Comparison of ENCODE assay signal across 17 cellular contexts in genomic region chr22:40413873-40414272, GRCh38. TPM values are rescaled to one million over a fixed set of nuclear protein-coding genes. Genes with fewer than 3 reads are reported as not detected.
DNase-seq lines count a peak whose midpoint lies in the region; ATAC-seq and TF ChIP-seq lines count a peak whose summit lies in the region.
"Had no signal": no experiment of that assay in that cellular context is flagged by ENCODE, and none has a peak within 500 bp of the region (broad histone marks: within the 10 kb centered on the region; RNA-seq: fewer than 3 reads in every experiment).

No MANE protein-coding gene starts in this region.

- no peak overlapping the region for H3K56ac ChIP-seq in H9 (ENCODE audit: insufficient read length, low read depth, low read length)

- H3K27ac ChIP-seq in BLaER1 treated with 17β-estradiol and CSF1 and Interleukin-3, amounts not matched to agents 10 nM and 100 nM = peak overlapping the region in 9 of 11 experiments; percentile 47 to 83 (median 76); a peak in 18 of 22 replicates
- H3K27ac ChIP-seq in H9 (ENCODE audit: insufficient read length, low read depth, low read length) = no peak overlapping the region
- H3K27ac ChIP-seq: left ventricle myocardium inferior, right lobe of liver had no signal

- no peak overlapping the region for H4K8ac ChIP-seq in H9 (replicated peaks; ENCODE audit: insufficient read length, low read depth, low read length)

- peaks cover 64 to 99% (median 87%) of the 10 kb centered on the region in 10 experiments for H3K4me1 ChIP-seq in BLaER1 treated with 17β-estradiol and CSF1 and Interleukin-3, amounts not matched to agents 10 nM and 100 nM
- no peaks in the 10 kb centered on the region for H3K4me1 ChIP-seq in H9 (ENCODE audit: insufficient read depth, low read length)

- H2BK5ac ChIP-seq in H9 (ENCODE audit: insufficient read length, low read length) = no peak overlapping the region

- 0 out of 4 replicates have a peak, but pooled peaks cover 0 to 2% of the 10 kb centered on the region in 2 experiments for H3K4me1 Mint-ChIP-seq in H9
- peaks cover 35% of the 10 kb centered on the region for H3K4me1 Mint-ChIP-seq in activated naive CD8-positive, alpha-beta T cell treated with anti-CD3 and anti-CD28 coated beads, Interleukin-2, amount 50 U/mL, for 24 hours
- peaks cover 15% of the 10 kb centered on the region for H3K4me1 Mint-ChIP-seq in nephron progenitor cell
- H3K4me1 Mint-ChIP-seq: neural crest cell had no signal

- H3K27ac Mint-ChIP-seq in H9 = peak overlapping the region in 2 of 3 experiments; percentile 29 to 69; a peak in 3 of 7 replicates
- peak overlapping the region; percentile 84 for H3K27ac Mint-ChIP-seq in activated naive CD8-positive, alpha-beta T cell treated with anti-CD3 and anti-CD28 coated beads, Interleukin-2, amount 50 U/mL, for 24 hours
- H3K27ac Mint-ChIP-seq in nephron progenitor cell = peak overlapping the region; percentile 29

- no peak overlapping the region for H2AFZ ChIP-seq in H9 (ENCODE audit: low read length)

- no peaks in the 10 kb centered on the region for H3K79me1 ChIP-seq in H9 (ENCODE audit: insufficient read depth, low read depth, low read length, poor library complexity, severe bottlenecking)

- no peaks in the 10 kb centered on the region; the same call in 1 of the 2 replicates for H3K27me3 Mint-ChIP-seq in H9 (ENCODE audit: low read depth)
- no peaks in the 10 kb centered on the region for H3K27me3 Mint-ChIP-seq in activated naive CD8-positive, alpha-beta T cell treated with anti-CD3 and anti-CD28 coated beads, Interleukin-2, amount 50 U/mL, for 24 hours
- H3K27me3 Mint-ChIP-seq in nephron progenitor cell (ENCODE audit: low read depth, poor library complexity) = no peaks in the 10 kb centered on the region

- no peak overlapping the region for H3K14ac ChIP-seq in H9 (ENCODE audit: insufficient read depth, low read length)

- H2AK5ac ChIP-seq in H9 (ENCODE audit: insufficient read length, low read length) = no peak overlapping the region

- no CpG with 5 or more reads among the region's 13 CpGs for WGBS in H9 (ENCODE audit: extremely low coverage, insufficient read length, low lambda C conversion rate)

- peaks cover 12 to 76% (median 35%) of the 10 kb centered on the region in 11 experiments; a peak in 19 of 22 replicates for H4K20me1 ChIP-seq in BLaER1 treated with 17β-estradiol and CSF1 and Interleukin-3, amounts not matched to agents 10 nM and 100 nM
- no peaks in the 10 kb centered on the region for H4K20me1 ChIP-seq in H9 (ENCODE audit: control insufficient read depth, insufficient read depth, insufficient read length)

- H3K23me2 ChIP-seq in H9 (ENCODE audit: insufficient read length, low read depth, low read length, poor library complexity, severe bottlenecking) = no peaks in the 10 kb centered on the region

- no peak overlapping the region for H3K4ac ChIP-seq in H9 (ENCODE audit: low read depth, low read length)

- DNase-seq in H9 (no peak), nephron progenitor cell (no peak), amygdala (lab: John Stamatoyannopoulos, UW) (no peak), middle frontal gyrus (ENCODE audit: extremely low spot score, low spot score) (no peak), NCI-H187 treated with DMSO at 0.1 percent for 48 hours (lab: John Stamatoyannopoulos, UW) (no peak), nucleus accumbens (lab: John Stamatoyannopoulos, UW) (no peak)
- DNase-seq in activated naive CD8-positive, alpha-beta T cell treated with anti-CD3 and anti-CD28 coated beads, Interleukin-2, amount 50 U/mL, for 24 hours = no peak
- DNase-seq: activated naive CD4-positive, alpha-beta T cell; DMS153; left ventricle myocardium inferior; NCI-H1105; stimulated activated CD4-positive, alpha-beta T cell treated with anti-CD3 and anti-CD28 coated beads, Interleukin-2, amount 100 ng/mL, for 48 hours; stimulated activated CD8-positive, alpha-beta memory T cell treated with anti-CD3 and anti-CD28 coated beads, Interleukin-4, amount 100 ng/mL, for 48 hours had no signal

- peak overlapping the region; percentile 78 to 93 (median 88) for H3K4me2 ChIP-seq in BLaER1 treated with 17β-estradiol and CSF1 and Interleukin-3, amounts not matched to agents 10 nM and 100 nM
- no peak overlapping the region for H3K4me2 ChIP-seq in H9 (ENCODE audit: insufficient read depth, insufficient read length, low read length)

- H3K18ac ChIP-seq in H9 (ENCODE audit: insufficient read length, low read depth, low read length) = no peak overlapping the region

- no peak overlapping the region for H2BK12ac ChIP-seq in H9 (ENCODE audit: insufficient read length, low read depth, low read length)

- H3K9me3 ChIP-seq in BLaER1 treated with 17β-estradiol and CSF1 and Interleukin-3, amounts not matched to agents 10 nM and 100 nM (replicated peaks in 1 of 11) = no peaks in the 10 kb centered on the region
- no peaks in the 10 kb centered on the region for H3K9me3 ChIP-seq in H9 (ENCODE audit: control insufficient read depth, low read depth, low read length)
- H3K9me3 ChIP-seq: left ventricle myocardium inferior, right lobe of liver had no signal

- peaks cover 24 to 52% (median 46%) of the 10 kb centered on the region in 3 experiments for H3K36me3 Mint-ChIP-seq in H9 (ENCODE audit: insufficient read depth in 1 of 3, low read depth in 3 of 3)
- H3K36me3 Mint-ChIP-seq in activated naive CD8-positive, alpha-beta T cell treated with anti-CD3 and anti-CD28 coated beads, Interleukin-2, amount 50 U/mL, for 24 hours (ENCODE audit: low read depth) = peaks cover 30% of the 10 kb centered on the region
- H3K36me3 Mint-ChIP-seq in nephron progenitor cell (ENCODE audit: low read depth) = peaks cover 23% of the 10 kb centered on the region

- TF ChIP-seq CTCF in H9 (conservative IDR thresholded peaks at IDR 0.05) = no peak
- TF ChIP-seq CTCF in nephron progenitor cell (IDR thresholded peaks at IDR 0.05) = no peak

- H3T11ph ChIP-seq in H9 (ENCODE audit: low read length) = no peak overlapping the region

- H3K79me2 ChIP-seq in H9 (ENCODE audit: insufficient read depth, low read length) = no peaks in the 10 kb centered on the region

- H3K27me3 ChIP-seq in BLaER1 treated with 17β-estradiol and CSF1 and Interleukin-3, amounts not matched to agents 10 nM and 100 nM = no peaks in the 10 kb centered on the region
- H3K27me3 ChIP-seq in H9 (ENCODE audit: insufficient read depth, low read length) = no peaks in the 10 kb centered on the region
- H3K27me3 ChIP-seq: cardiac muscle cell, right lobe of liver had no signal

- H3K9ac ChIP-seq in BLaER1 treated with 17β-estradiol and CSF1 and Interleukin-3, amounts not matched to agents 10 nM and 100 nM = peak overlapping the region in 10 of 11 experiments; percentile 4 to 66 (median 40); a peak in 12 of 22 replicates
- no peak overlapping the region for H3K9ac ChIP-seq in H9 (ENCODE audit: extremely low read depth, insufficient read length, low read length)

- no peak overlapping the region for H4K5ac ChIP-seq in H9 (ENCODE audit: insufficient read length, low read depth, low read length)

- H3K4me3 ChIP-seq in BLaER1 treated with 17β-estradiol and CSF1 and Interleukin-3, amounts not matched to agents 10 nM and 100 nM = peak overlapping the region in 1 of 10 experiments; percentile 8; a peak in 1 of 20 replicates
- H3K4me3 ChIP-seq: cardiac muscle cell, left ventricle myocardium inferior, right lobe of liver had no signal

- no peak overlapping the region for H2BK120ac ChIP-seq in H9 (ENCODE audit: low read depth, low read length, poor library complexity, severe bottlenecking)

- H3K36me3 ChIP-seq in BLaER1 treated with 17β-estradiol and CSF1 and Interleukin-3, amounts not matched to agents 10 nM and 100 nM = peaks cover 50 to 89% (median 65%) of the 10 kb centered on the region in 11 experiments

- H3K4me3 Mint-ChIP-seq in H9 = no peak overlapping the region
- no peak overlapping the region for H3K4me3 Mint-ChIP-seq in activated naive CD8-positive, alpha-beta T cell treated with anti-CD3 and anti-CD28 coated beads, Interleukin-2, amount 50 U/mL, for 24 hours
- no peak overlapping the region for H3K4me3 Mint-ChIP-seq in nephron progenitor cell

- ATAC-seq in activated naive CD8-positive, alpha-beta T cell treated with anti-CD3 and anti-CD28 coated beads, Interleukin-2, amount 50 U/mL, for 24 hours = no peak
- ATAC-seq: right lobe of liver had no signal

- no peak overlapping the region for H3K23ac ChIP-seq in H9 (ENCODE audit: insufficient read length, low read depth, low read length)

- no peaks in the 10 kb centered on the region for H3K9me3 Mint-ChIP-seq in H9
- H3K9me3 Mint-ChIP-seq in activated naive CD8-positive, alpha-beta T cell treated with anti-CD3 and anti-CD28 coated beads, Interleukin-2, amount 50 U/mL, for 24 hours = no peaks in the 10 kb centered on the region
- no peaks in the 10 kb centered on the region for H3K9me3 Mint-ChIP-seq in nephron progenitor cell
- H3K9me3 Mint-ChIP-seq: neural crest cell had no signal

- H2BK20ac ChIP-seq in H9 (ENCODE audit: low read depth, low read length, poor library complexity, severe bottlenecking) = no peak overlapping the region

- no peak overlapping the region for H2BK15ac ChIP-seq in H9 (ENCODE audit: low read depth, low read length)

- no peak overlapping the region for H4K91ac ChIP-seq in H9 (ENCODE audit: insufficient read length, low read depth, low read length)

RNA-seq across cellular contexts. Expression of gene SGSM3, which starts 43.5 kb away (rescaled TPM):
- total RNA-seq in H9 (2021) = 70.7 and 77.5 TPM in 2 replicates

Comparison
In these comparisons a context has a peak if more than half of its experiments do, and no peak if none do; other contexts are left out.
1. H3K27ac Mint-ChIP-seq: peak in every context shown above with its lines; median percentile 84 in activated naive CD8-positive, alpha-beta T cell treated with anti-CD3 and anti-CD28 coated beads, Interleukin-2, amount 50 U/mL, for 24 hours; 49 in H9; 29 in nephron progenitor cell.